Comparison of ENCODE assay signal across 9 cellular contexts in genomic region chr2:86703704-86704370, GRCh38. TPM values are rescaled to one million over a fixed set of nuclear protein-coding genes. Genes with fewer than 3 reads are reported as not detected.
DNase-seq lines count a peak whose midpoint lies in the region; FAIRE-seq and TF ChIP-seq lines count a peak whose summit lies in the region.
"Had no signal": no experiment of that assay in that cellular context is flagged by ENCODE, and none has a peak within 500 bp of the region (broad histone marks: within the 10 kb centered on the region; RNA-seq: fewer than 3 reads in every experiment).

No MANE protein-coding gene starts in this region.

- H3K9me3 ChIP-seq in keratinocyte (ENCODE audit: control insufficient read depth, low read depth, low read length), result no peaks in the 10 kb centered on the region

- peak overlapping the region; percentile 68 for H3K9ac ChIP-seq in keratinocyte (ENCODE audit: control insufficient read depth, extremely low read depth, insufficient read depth, low read length)
- H3K9ac ChIP-seq: neural progenitor cell had no signal

- peak overlapping the region; percentile 41 for H3K4me3 ChIP-seq in AG04449 (ENCODE audit: low read depth, low read length)
- H3K4me3 ChIP-seq in keratinocyte (ENCODE audit: control insufficient read depth in 2 of 3, extremely low read depth in 1 of 3, insufficient read depth in 2 of 3, low read depth in 1 of 3, low read length in 3 of 3), result peak overlapping the region in 2 of 3 experiments; percentile 50 to 61
- H3K4me3 ChIP-seq: neural progenitor cell had no signal

- CTCF ChIA-PET in AG04449 (lab: Yijun Ruan, JAX), result interaction anchor here (0.7 kb wide), 1 partner anchor 9 kb away, joined by 3 read pairs; no protein-coding TSS in a partner anchor

- H3K79me2 ChIP-seq in keratinocyte (ENCODE audit: control insufficient read depth, insufficient read depth, low read length), result no peaks in the 10 kb centered on the region

- no peaks in the 10 kb centered on the region for H3K27me3 ChIP-seq in keratinocyte (ENCODE audit: control insufficient read depth, extremely low read depth, insufficient read depth, low read length)
- H3K27me3 ChIP-seq: neural progenitor cell had no signal

- POLR2A ChIA-PET in AG04449 (lab: Yijun Ruan, JAX), result no interaction called here

- DNase-seq in AG04449 (ENCODE audit: low read depth, low spot score) (peak; percentile 14), amygdala (lab: John Stamatoyannopoulos, UW) (peak in 31 of 56 donors; percentile 2 to 72 (median 31)), keratinocyte (ENCODE audit: low read depth, low spot score) (peak; percentile 91), GF-D8 (lab: John Stamatoyannopoulos, UW) (no peak), HuH-7 (ENCODE audit: low spot score) (no peak), SW 1271 (lab: John Stamatoyannopoulos, UW) (no peak), NCI-H510A treated with DMSO at 0.1 percent for 48 hours (lab: John Stamatoyannopoulos, UW) (no peak)

- peaks cover 20% of the 10 kb centered on the region for H3K4me1 ChIP-seq in keratinocyte (ENCODE audit: control insufficient read depth, extremely low read depth, insufficient read depth, low read length)
- H3K4me1 ChIP-seq: neural progenitor cell had no signal

- H3K4me2 ChIP-seq in keratinocyte (ENCODE audit: control insufficient read depth, extremely low read depth, insufficient read depth, low read depth, low read length), result peak overlapping the region; percentile 64
- H3K4me2 ChIP-seq: neural progenitor cell had no signal

- H4K20me1 ChIP-seq in keratinocyte (ENCODE audit: control insufficient read depth, extremely low read depth, insufficient read depth, low read length), result no peaks in the 10 kb centered on the region

- H3K27ac ChIP-seq in keratinocyte (ENCODE audit: control insufficient read depth, insufficient read depth, low read length), result peak overlapping the region; percentile 83
- H3K27ac ChIP-seq: neural progenitor cell had no signal

- TF ChIP-seq CTCF in AG04449 (IDR thresholded peaks at IDR 0.05; ENCODE audit: insufficient read depth, low read length, missing control alignments) (no peak), LNCAP (IDR thresholded peaks at IDR 0.05) (peak; percentile 15; the same call in 1 of the 2 replicates), keratinocyte (optimal IDR thresholded peaks at IDR 0.05 in 1 of 3, IDR thresholded peaks at IDR 0.05 in 1 of 3, conservative IDR thresholded peaks at IDR 0.05 in 1 of 3; ENCODE audit: extremely low read depth in 1 of 3, insufficient read depth in 2 of 3, low read length in 3 of 3) (peak in 1 of 3 experiments; percentile 17)

- H3K36me3 ChIP-seq in keratinocyte (ENCODE audit: control insufficient read depth in 2 of 2, extremely low read depth in 1 of 2, insufficient read depth in 2 of 2, low read length in 2 of 2), result no peaks in the 10 kb centered on the region
- H3K36me3 ChIP-seq: neural progenitor cell had no signal

- peak; percentile 95 for FAIRE-seq in keratinocyte (lab: Jason Lieb, UNC)

- dilution Hi-C loops in keratinocyte (cut with MboI; ENCODE audit: extremely low pct_ligation_motif_present, low sequenced_read_pairs), result no loop called here

- peak overlapping the region; percentile 59 for H2AFZ ChIP-seq in keratinocyte (ENCODE audit: control insufficient read depth, low read length)
- H2AFZ ChIP-seq: neural progenitor cell had no signal

- H3K9me1 ChIP-seq in keratinocyte (ENCODE audit: control insufficient read depth, extremely low read depth, insufficient read depth, low read length), result no peaks in the 10 kb centered on the region

RNA-seq across cellular contexts. Expression of gene RMND5A, which starts 16.3 kb away (rescaled TPM):
- polyA plus RNA-seq in keratinocyte, result 19.0 to 26.0 TPM (median 24.7 TPM) in 3 replicates
- polyA plus RNA-seq in keratinocyte (2011; ENCODE audit: low read depth), result 42.2 TPM
- polyA plus RNA-seq in keratinocyte (2011; cell fraction: cytosol; rRNA removed), result 18.2 and 25.5 TPM in 2 replicates
- polyA plus RNA-seq in keratinocyte (2011; cell fraction: nucleus; rRNA removed), result 19.3 and 22.4 TPM in 2 replicates
- 13.9 and 21.9 TPM in 2 replicates for polyA plus RNA-seq in keratinocyte (2012; ENCODE audit: low replicate concordance)
- polyA minus RNA-seq in keratinocyte, result 41.9 to 51.4 TPM (median 51.0 TPM) in 3 replicates
- 37.6 TPM for polyA minus RNA-seq in keratinocyte (2011; cell fraction: cytosol; rRNA and poly(A)+ RNA removed)
- polyA minus RNA-seq in keratinocyte (2011; cell fraction: nucleus; rRNA and poly(A)+ RNA removed), result 28.3 and 63.0 TPM in 2 replicates

Comparison
In these comparisons a context has a peak if more than half of its experiments do, and no peak if none do; other contexts are left out.
1. DNase-seq: peak in AG04449 (single experiment), amygdala (31 of 56) and keratinocyte (single experiment); none in GF-D8 (single experiment), HuH-7 (single experiment), SW 1271 (0 of 2) and NCI-H510A treated with DMSO at 0.1 percent for 48 hours (single experiment).